Comparison of ENCODE assay signal across 8 cellular contexts in the genomic region with DNA sequence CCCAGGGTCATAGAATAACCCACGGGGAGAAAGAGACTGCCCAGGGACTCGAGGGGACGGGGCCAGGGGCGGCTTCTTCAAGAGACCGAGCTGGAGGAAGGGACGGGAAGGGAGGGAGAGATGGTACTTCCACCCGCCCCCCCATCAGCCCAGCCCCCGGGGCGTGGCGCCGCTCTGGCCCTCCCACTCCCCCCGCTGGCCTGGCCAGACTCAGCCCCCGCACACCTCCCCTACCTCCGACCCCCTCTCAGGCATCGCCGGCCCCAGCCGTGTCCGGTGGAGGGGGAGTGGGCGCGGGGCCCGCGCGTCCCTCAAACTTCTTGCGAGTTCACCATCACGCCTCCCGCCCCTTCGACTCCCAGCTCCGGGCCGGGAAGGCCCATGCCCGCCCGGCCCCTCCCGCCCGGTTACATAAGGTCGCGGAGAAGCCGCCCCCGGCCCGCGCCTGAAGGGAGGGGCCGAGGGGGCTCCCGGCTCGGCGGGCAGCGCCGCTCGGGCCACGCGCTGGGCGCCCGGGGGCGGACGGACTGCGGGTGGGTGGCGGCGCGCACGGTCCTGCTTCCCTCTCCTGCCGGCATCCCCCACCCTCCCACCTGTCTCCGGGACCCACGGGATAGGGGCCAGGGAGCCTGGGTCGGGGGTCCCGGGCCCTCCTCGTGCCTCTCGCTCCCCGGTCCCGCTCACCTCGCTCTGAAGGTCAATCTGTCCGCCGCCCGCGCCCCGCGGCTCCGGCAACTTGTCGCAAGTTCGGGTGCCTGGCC. TPM values are rescaled to one million over a fixed set of nuclear protein-coding genes. Genes with fewer than 3 reads are reported as not detected.
DNase-seq lines count a peak whose midpoint lies in the region; ATAC-seq, FAIRE-seq and TF ChIP-seq lines count a peak whose summit lies in the region.

No MANE protein-coding gene starts in this region.

- H3K27me3 ChIP-seq in endothelial cell of umbilical vein (ENCODE audit: control insufficient read depth in 2 of 2, insufficient read depth in 2 of 2, low read length in 2 of 2): no peaks in the 10 kb centered on the region

- peak; percentile 60 for FAIRE-seq in endothelial cell of umbilical vein (lab: Jason Lieb, UNC)

- H3K36me3 Mint-ChIP-seq in mesothelial cell of epicardium: no peaks in the 10 kb centered on the region

- peak; percentile 29 for ATAC-seq in GM19023 (IDR thresholded peaks at IDR 0.05; ENCODE audit: unreplicated experiment)
- peak; percentile 25 for ATAC-seq in HG03354 (IDR thresholded peaks at IDR 0.05; ENCODE audit: poor library complexity, severe bottlenecking, unreplicated experiment)

- peak overlapping the region; percentile 73 for H3K4me3 ChIP-seq in AG10803 (ENCODE audit: low read length)
- peak overlapping the region; percentile 9 to 70 (median 24) for H3K4me3 ChIP-seq in endothelial cell of umbilical vein (replicated peaks in 1 of 3; ENCODE audit: insufficient read depth in 1 of 3, low read depth in 1 of 3, low read length in 3 of 3)

- TF ChIP-seq POLR2A in endothelial cell of umbilical vein (IDR thresholded peaks at IDR 0.05; ENCODE audit: low read depth, low read length): no peak

- CTCF ChIA-PET in endothelial cell of umbilical vein (lab: Charles Lee): interaction anchor here (0.7 to 2.5 kb wide), 22 partner anchors 11 to 186 kb away, joined by 3 to 19 read pairs (median 4); a partner anchor contains a TSS

- DNase-seq in AG10803 (ENCODE audit: low read depth) (peak; percentile 74), NOMO-1 treated with DMSO at 0.1 percent for 48 hours (lab: John Stamatoyannopoulos, UW; ENCODE audit: unreplicated experiment) (peak; percentile 44), activated T-cell treated with anti-CD3 and anti-CD28 coated beads for 24 hours (ENCODE audit: low read depth) (peak; percentile 46), endothelial cell of umbilical vein (ENCODE audit: low read depth, low spot score) (peak; percentile 72), mesothelial cell of epicardium (ENCODE audit: low spot score in 2 of 2, unreplicated experiment in 2 of 2) (peak; percentile 30 to 49)
- DNase-seq in stimulated activated CD8-positive, alpha-beta memory T cell treated with anti-CD3 and anti-CD28 coated beads, Interleukin-15, amount 100 ng/mL, for 24 hours (ENCODE audit: low read depth): peak; percentile 42

- H3K4me3 Mint-ChIP-seq in mesothelial cell of epicardium: peak overlapping the region; percentile 57

- H3K27me3 Mint-ChIP-seq in mesothelial cell of epicardium (ENCODE audit: low read depth): peaks cover 22% of the 10 kb centered on the region

- H3K9me3 Mint-ChIP-seq in mesothelial cell of epicardium: no peaks in the 10 kb centered on the region

- no peaks in the 10 kb centered on the region for H4K20me1 ChIP-seq in endothelial cell of umbilical vein (replicated peaks; ENCODE audit: control insufficient read depth, extremely low read depth, insufficient read depth, low read length)

- H3K9ac ChIP-seq in endothelial cell of umbilical vein (replicated peaks; ENCODE audit: extremely low read depth, insufficient read depth, low read length): peak overlapping the region; percentile 4

- H3K9me3 ChIP-seq in endothelial cell of umbilical vein (replicated peaks; ENCODE audit: control insufficient read depth, insufficient read depth, low read length): no peaks in the 10 kb centered on the region

- POLR2A ChIA-PET in endothelial cell of umbilical vein (lab: Charles Lee): interaction anchor here (0.7 kb wide), 1 partner anchor 16 kb away, joined by 8 read pairs; no protein-coding TSS in a partner anchor

- peaks cover 11% of the 10 kb centered on the region for H3K4me1 Mint-ChIP-seq in mesothelial cell of epicardium

- peak overlapping the region; percentile 44 for H2AFZ ChIP-seq in endothelial cell of umbilical vein (ENCODE audit: low read depth, low read length)

- dilution Hi-C loops in endothelial cell of umbilical vein (cut with MboI; ENCODE audit: extremely low pct_ligation_motif_present, low sequenced_read_pairs): no loop called here

- intact Hi-C loops in endothelial cell of umbilical vein (cut with micrococcal nuclease): loop anchor here (1.0 to 2.0 kb wide), 3 partner anchors 28 to 52 kb away; a partner anchor contains a TSS

- H3K27ac Mint-ChIP-seq in mesothelial cell of epicardium: no peak overlapping the region

- H3K79me2 ChIP-seq in endothelial cell of umbilical vein (ENCODE audit: control insufficient read depth, insufficient read depth, low read length): no peaks in the 10 kb centered on the region

- peaks cover 20% of the 10 kb centered on the region for H3K4me1 ChIP-seq in endothelial cell of umbilical vein (ENCODE audit: control insufficient read depth, extremely low read depth, insufficient read depth, low read length)

- TF ChIP-seq CTCF in AG10803 (conservative IDR thresholded peaks at IDR 0.05; ENCODE audit: low read length) (no peak), endothelial cell of umbilical vein (IDR thresholded peaks at IDR 0.05; ENCODE audit: extremely low read depth in 1 of 2, insufficient read depth in 1 of 2, low read depth in 1 of 2, low read length in 2 of 2) (no peak), mesothelial cell of epicardium (IDR thresholded peaks at IDR 0.05; ENCODE audit: unreplicated experiment) (no peak)

- H3K36me3 ChIP-seq in endothelial cell of umbilical vein (ENCODE audit: control insufficient read depth in 2 of 2, extremely low read depth in 1 of 2, insufficient read depth in 2 of 2, low read length in 2 of 2): no peaks in the 10 kb centered on the region

- H3K4me2 ChIP-seq in endothelial cell of umbilical vein (ENCODE audit: insufficient read depth, low read length): peak overlapping the region; percentile 1

- no peaks in the 10 kb centered on the region for H3K9me1 ChIP-seq in endothelial cell of umbilical vein (replicated peaks; ENCODE audit: control insufficient read depth, extremely low read depth, insufficient read depth, low read length)

- no TSS peak for BruUV-seq in endothelial cell of umbilical vein (replicated peaks; lab: Mats Ljungman, UMichigan)

- H3K27ac ChIP-seq in endothelial cell of umbilical vein (ENCODE audit: insufficient read depth, low read depth, low read length): no peak overlapping the region

TF ChIP-seq in endothelial cell of umbilical vein, 7 proteins besides CTCF, POLR2A, EP300 and RAD21 (continues in another document):
- no peak for TF ChIP-seq FOS (IDR thresholded peaks at IDR 0.05; ENCODE audit: borderline replicate concordance, insufficient read depth, low read length)

RNA-seq across cellular contexts. Expression of a gene that starts 0.6 kb away (rescaled TPM):
- total RNA-seq in endothelial cell of umbilical vein: 4.9 and 5.5 TPM in 2 replicates
- polyA plus RNA-seq in endothelial cell of umbilical vein: 6.6 and 8.4 TPM in 2 replicates
- polyA plus RNA-seq in endothelial cell of umbilical vein (2011; cell fraction: cytosol; rRNA removed): 3.7 and 4.9 TPM in 2 replicates
- 3.6 and 4.2 TPM in 2 replicates for polyA plus RNA-seq in endothelial cell of umbilical vein (2011; cell fraction: nucleus; rRNA removed)
- 4.1 and 5.2 TPM in 2 replicates for polyA plus RNA-seq in endothelial cell of umbilical vein (2012)
- 4.0 and 4.9 TPM in 2 replicates for polyA minus RNA-seq in endothelial cell of umbilical vein
- 8.7 TPM for polyA minus RNA-seq in endothelial cell of umbilical vein (2011; cell fraction: cytosol; rRNA and poly(A)+ RNA removed)
- polyA minus RNA-seq in endothelial cell of umbilical vein (2011; cell fraction: nucleus; rRNA and poly(A)+ RNA removed): 3.2 TPM in 2 replicates
- total RNA-seq in mesothelial cell of epicardium: 3.2 to 4.4 TPM (median 3.8 TPM) in 3 replicates

RNA-seq across cellular contexts. Expression of a gene that starts 12.4 kb away (rescaled TPM):
- total RNA-seq in endothelial cell of umbilical vein (not detected in 2 replicates), mesothelial cell of epicardium (not detected in 3 replicates)
- not detected in 2 replicates for polyA plus RNA-seq in endothelial cell of umbilical vein
- not detected in 2 replicates for polyA plus RNA-seq in endothelial cell of umbilical vein (2011; cell fraction: cytosol; rRNA removed)
- polyA plus RNA-seq in endothelial cell of umbilical vein (2011; cell fraction: nucleus; rRNA removed): not detected in 2 replicates
- polyA plus RNA-seq in endothelial cell of umbilical vein (2012): not detected in 2 replicates
- polyA minus RNA-seq in endothelial cell of umbilical vein: not detected in 2 replicates
- not detected for polyA minus RNA-seq in endothelial cell of umbilical vein (2011; cell fraction: cytosol; rRNA and poly(A)+ RNA removed)
- polyA minus RNA-seq in endothelial cell of umbilical vein (2011; cell fraction: nucleus; rRNA and poly(A)+ RNA removed): not detected in 2 replicates

RNA-seq across cellular contexts. Expression of a gene that starts 44.9 kb away (rescaled TPM):
- total RNA-seq in endothelial cell of umbilical vein (4.4 and 5.3 TPM in 2 replicates), mesothelial cell of epicardium (5.8 to 6.8 TPM (median 6.3 TPM) in 3 replicates)
- polyA plus RNA-seq in endothelial cell of umbilical vein: 5.2 and 5.7 TPM in 2 replicates
- 3.7 and 4.9 TPM in 2 replicates for polyA plus RNA-seq in endothelial cell of umbilical vein (2011; cell fraction: cytosol; rRNA removed)
- polyA plus RNA-seq in endothelial cell of umbilical vein (2011; cell fraction: nucleus; rRNA removed): 5.9 and 6.0 TPM in 2 replicates
- polyA plus RNA-seq in endothelial cell of umbilical vein (2012): 1.7 and 2.2 TPM in 2 replicates
- polyA minus RNA-seq in endothelial cell of umbilical vein: 1.7 and 4.1 TPM in 2 replicates
- 1.0 TPM for polyA minus RNA-seq in endothelial cell of umbilical vein (2011; cell fraction: cytosol; rRNA and poly(A)+ RNA removed)
- 1.9 and 2.6 TPM in 2 replicates for polyA minus RNA-seq in endothelial cell of umbilical vein (2011; cell fraction: nucleus; rRNA and poly(A)+ RNA removed)

RNA-seq across cellular contexts. Expression of a gene that starts 45.7 kb away (rescaled TPM):
- total RNA-seq in endothelial cell of umbilical vein (2.2 and 3.3 TPM in 2 replicates), mesothelial cell of epicardium (4.5 to 8.1 TPM (median 6.6 TPM) in 3 replicates)
- polyA plus RNA-seq in endothelial cell of umbilical vein: 1.0 and 1.5 TPM in 2 replicates
- 0.09 and 0.75 TPM in 2 replicates for polyA plus RNA-seq in endothelial cell of umbilical vein (2011; cell fraction: cytosol; rRNA removed)
- polyA plus RNA-seq in endothelial cell of umbilical vein (2011; cell fraction: nucleus; rRNA removed): 9.7 and 13.7 TPM in 2 replicates
- 0.75 and 1.1 TPM in 2 replicates for polyA plus RNA-seq in endothelial cell of umbilical vein (2012)
- 0.75 and 2.0 TPM in 2 replicates for polyA minus RNA-seq in endothelial cell of umbilical vein
- polyA minus RNA-seq in endothelial cell of umbilical vein (2011; cell fraction: cytosol; rRNA and poly(A)+ RNA removed): not detected
- polyA minus RNA-seq in endothelial cell of umbilical vein (2011; cell fraction: nucleus; rRNA and poly(A)+ RNA removed): 5.9 TPM in 1 of 2 replicates, not detected in the other

RNA-seq across cellular contexts. Expression of a gene that starts 52.6 kb away (rescaled TPM):
- total RNA-seq in endothelial cell of umbilical vein: 220 and 233 TPM in 2 replicates
- polyA plus RNA-seq in endothelial cell of umbilical vein: 435 and 527 TPM in 2 replicates
- 495 and 684 TPM in 2 replicates for polyA plus RNA-seq in endothelial cell of umbilical vein (2011; cell fraction: cytosol; rRNA removed)
- 216 and 226 TPM in 2 replicates for polyA plus RNA-seq in endothelial cell of umbilical vein (2011; cell fraction: nucleus; rRNA removed)
- polyA plus RNA-seq in endothelial cell of umbilical vein (2012): 236 and 361 TPM in 2 replicates
- 98.5 and 115 TPM in 2 replicates for polyA minus RNA-seq in endothelial cell of umbilical vein
- polyA minus RNA-seq in endothelial cell of umbilical vein (2011; cell fraction: cytosol; rRNA and poly(A)+ RNA removed): 66.2 TPM
- polyA minus RNA-seq in endothelial cell of umbilical vein (2011; cell fraction: nucleus; rRNA and poly(A)+ RNA removed): 9.3 and 23.8 TPM in 2 replicates
- 151 to 168 TPM (median 158 TPM) in 3 replicates for total RNA-seq in mesothelial cell of epicardium
